ENCODE assay signal across 10 cellular contexts in genomic region chr12:45050331-45050750, GRCh38. TPM values are rescaled to one million over a fixed set of nuclear protein-coding genes. Genes with fewer than 3 reads are reported as not detected.
A peak's percentile ranks its signal among the peaks of the same experiment; 100 is the strongest.
DNase-seq lines count a peak whose midpoint lies in the region; ATAC-seq and TF ChIP-seq lines count a peak whose summit lies in the region.
"Had no signal": no experiment of that assay in that cellular context is flagged by ENCODE, and none has a peak within 500 bp of the region (broad histone marks: within the 10 kb centered on the region; RNA-seq: fewer than 3 reads in every experiment).

No MANE protein-coding gene starts in this region.

- H3K4me1 ChIP-seq in HEK293 (ENCODE audit: control insufficient read depth, insufficient read depth, low read length) (no peaks in the 10 kb centered on the region), skeletal muscle tissue (ENCODE audit: control insufficient read depth in 3 of 3, insufficient read depth in 3 of 3, low read length in 3 of 3) (peaks cover 0 to 3% (median 0%) of the 10 kb centered on the region in 3 donors)

- H3K9ac ChIP-seq in skeletal muscle tissue (ENCODE audit: low read depth in 1 of 3, low read length in 3 of 3) = peak overlapping the region in 1 of 3 donors; percentile 46

- peaks cover 10 to 17% (median 16%) of the 10 kb centered on the region in 3 donors for H3K27me3 ChIP-seq in skeletal muscle tissue (ENCODE audit: control insufficient read depth in 3 of 3, insufficient read depth in 3 of 3, low read length in 3 of 3)

- H3K27ac ChIP-seq in HEK293 (ENCODE audit: extremely low read depth, low read depth, low read length) (no peak overlapping the region; the same call in 1 of the 2 replicates), skeletal muscle tissue (ENCODE audit: low read depth, low read length) (peak overlapping the region; percentile 18)

- DNase-seq in astrocyte of the cerebellum (ENCODE audit: low read depth) = no peak
- peak; percentile 45 for DNase-seq in iPS-NIHi11 (ENCODE audit: low spot score)
- DNase-seq in NCI-H146 (lab: John Stamatoyannopoulos, UW) = no peak
- no peak for DNase-seq in NCI-H226
- DNase-seq: DMS153, KG1, NCI-H2107 had no signal

- in situ Hi-C loops in astrocyte of the cerebellum (cut with HindIII; ENCODE audit: low sequenced_read_pairs) = no loop called here

- POLR2A ChIA-PET in HEK293 (lab: Yijun Ruan, JAX) = interaction anchor here (0.5 kb wide), 1 partner anchor 22 kb away, joined by 3 read pairs; no protein-coding TSS in a partner anchor

- no peak for ATAC-seq in HG03457 (IDR thresholded peaks at IDR 0.05; ENCODE audit: unreplicated experiment)

- H3K36me3 ChIP-seq in HEK293 (ENCODE audit: control insufficient read depth in 2 of 2, insufficient read depth in 1 of 2, low read length in 2 of 2) (no peaks in the 10 kb centered on the region), skeletal muscle tissue (ENCODE audit: control insufficient read depth in 3 of 3, insufficient read depth in 3 of 3, low read length in 3 of 3) (no peaks in the 10 kb centered on the region)

- CTCF ChIA-PET in HEK293 (lab: Yijun Ruan, JAX) = interaction anchor here (0.6 to 0.9 kb wide), 2 partner anchors 47 to 102 kb away, joined by 3 to 4 read pairs; no protein-coding TSS in a partner anchor

- H3K4me3 ChIP-seq in HEK293 (ENCODE audit: low read depth, low read length) = peak overlapping the region; percentile 56
- H3K4me3 ChIP-seq in astrocyte of the cerebellum (ENCODE audit: low read depth, low read length) = peak overlapping the region; percentile 45
- peak overlapping the region; percentile 57 to 64 (median 63) for H3K4me3 ChIP-seq in skeletal muscle tissue (ENCODE audit: low read length in 3 of 3)

- H3K9me3 ChIP-seq in HEK293 (ENCODE audit: control insufficient read depth, insufficient read depth, low read depth, low read length) (no peaks in the 10 kb centered on the region), skeletal muscle tissue (ENCODE audit: control insufficient read depth in 3 of 3, low read length in 3 of 3) (no peaks in the 10 kb centered on the region)

- TF ChIP-seq CTCF in HEK293 (tag by site-specific recombination; IDR thresholded peaks at IDR 0.05) (no peak), astrocyte of the cerebellum (IDR thresholded peaks at IDR 0.05; ENCODE audit: low read depth, low read length, missing control alignments) (no peak)

TF ChIP-seq in HEK293, 187 proteins besides CTCF, POLR2A, EP300 and RAD21:
- TF ChIP-seq PBX3 (CRISPR knock-in tag; IDR thresholded peaks at IDR 0.05) (no peak), SCRT2 (tag by site-specific recombination; IDR thresholded peaks at IDR 0.05) (0 out of 2 replicates have a peak, but pooled peaks have one; percentile 9)

RNA-seq across cellular contexts. Expression of gene DBX2, which starts 0.6 kb away (rescaled TPM):
- total RNA-seq in skeletal muscle tissue = under 0.01 TPM
